ENCODE assay signal across 1 cellular context in the genomic region with DNA sequence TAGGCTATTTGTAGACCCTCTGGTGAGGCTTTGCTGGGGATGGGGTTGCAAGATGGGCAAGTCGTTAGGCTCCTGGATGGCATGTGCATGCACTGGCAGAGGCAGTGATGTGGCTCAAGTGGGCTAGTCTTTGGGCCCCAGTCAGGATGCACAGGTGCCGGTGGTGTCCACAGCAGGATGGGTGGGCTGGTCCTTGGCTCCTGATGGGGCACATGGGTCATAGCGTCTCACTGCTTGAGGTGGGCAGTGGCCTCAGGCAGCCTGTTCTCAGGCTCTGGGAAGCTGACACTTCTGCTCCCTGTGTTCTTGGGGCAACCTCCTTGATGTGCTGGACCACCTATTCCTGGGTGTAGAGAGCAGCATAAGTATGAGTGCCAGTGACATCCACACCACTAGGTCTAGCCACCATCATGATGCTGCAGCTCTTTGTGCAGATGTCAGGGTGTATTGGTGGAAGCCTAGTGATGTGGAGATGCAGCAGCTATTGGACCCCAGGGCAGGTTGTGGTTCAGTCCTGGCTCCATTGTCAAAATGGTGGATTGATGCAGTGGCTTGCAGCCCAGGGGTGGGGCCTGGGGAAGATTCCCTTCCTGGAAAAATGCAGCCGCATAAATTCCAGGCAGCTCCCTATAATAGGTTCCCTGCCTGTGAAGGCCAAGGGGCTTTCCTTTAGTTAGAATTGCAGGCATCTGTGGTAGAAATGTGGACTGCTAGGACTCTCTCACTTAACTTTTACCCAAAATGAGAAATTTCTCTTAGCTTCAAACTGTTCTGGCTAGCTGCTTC.
TF ChIP-seq lines count a peak whose summit lies in the region.

No MANE protein-coding gene starts in this region.

TF ChIP-seq in H1, 55 proteins besides CTCF, POLR2A, EP300 and RAD21 (continued from another document):
- TF ChIP-seq GABPA (IDR thresholded peaks at IDR 0.05; ENCODE audit: borderline replicate concordance, insufficient read depth, low read length), result no peak
